Comparison of ENCODE assay signal across 8 cellular contexts in the genomic region with DNA sequence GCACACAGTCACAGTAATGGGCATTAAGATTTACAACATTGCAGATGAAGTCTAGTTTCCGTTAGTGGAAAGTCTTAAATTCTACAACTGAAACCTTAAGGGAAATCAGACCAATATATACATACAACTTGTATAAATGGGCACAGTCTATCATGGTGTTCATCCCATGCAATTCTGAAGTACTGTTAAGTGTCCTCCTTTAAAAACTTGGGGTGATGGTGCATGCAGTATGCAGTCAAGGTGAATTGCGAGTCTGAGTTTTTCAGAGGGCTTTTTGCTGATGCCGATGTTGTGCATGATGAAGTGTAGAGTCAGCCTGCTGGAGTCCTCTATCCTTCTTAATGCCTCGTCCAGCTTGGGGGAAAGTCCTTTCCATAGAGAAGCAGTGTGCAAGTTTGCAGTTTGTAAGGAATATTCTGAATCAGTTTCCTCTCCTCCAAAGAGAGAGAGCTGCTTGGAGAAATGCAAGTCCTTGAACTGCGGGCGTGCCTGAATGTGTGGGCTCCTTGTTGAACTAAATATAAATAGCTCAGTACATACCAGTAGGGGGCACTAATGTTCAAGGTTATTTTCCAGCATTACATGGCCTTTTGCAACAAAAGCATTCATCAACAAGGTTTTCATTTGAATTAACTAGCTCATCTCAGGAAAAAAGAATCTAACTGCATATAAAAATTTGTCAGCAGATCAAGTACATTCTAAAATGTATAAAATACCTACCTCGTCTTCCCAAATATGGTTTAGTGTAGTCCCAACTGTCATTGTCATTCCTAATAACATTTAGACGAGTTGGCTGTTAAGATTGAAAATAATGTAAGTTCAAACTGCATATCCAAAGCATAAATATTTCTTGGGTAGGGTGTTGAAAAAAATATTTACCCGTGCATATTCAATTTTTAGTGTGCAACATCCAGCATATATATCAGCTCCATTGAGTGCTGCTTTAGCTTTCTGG. TPM values are rescaled to one million over a fixed set of nuclear protein-coding genes. Genes with fewer than 3 reads are reported as not detected.
DNase-seq lines count a peak whose midpoint lies in the region; ATAC-seq and TF ChIP-seq lines count a peak whose summit lies in the region.

No MANE protein-coding gene starts in this region.

- H3K27ac ChIP-seq in DND-41 (ENCODE audit: low read length) (0 out of 2 replicates have a peak overlapping the region, but pooled peaks have one; percentile 17), foreskin keratinocyte (no peak overlapping the region)

- peaks cover 2% of the 10 kb centered on the region; the same call in 1 of the 2 replicates for H4K20me1 ChIP-seq in DND-41 (ENCODE audit: insufficient read depth, low read length)

- no peak overlapping the region for H3K9ac ChIP-seq in DND-41 (ENCODE audit: low read depth, low read length)

- H2AFZ ChIP-seq in DND-41 (ENCODE audit: low read depth, low read length), result no peak overlapping the region

- peaks cover 69% of the 10 kb centered on the region for H3K36me3 ChIP-seq in DND-41 (ENCODE audit: insufficient read depth, low read length)

- H3K27me3 ChIP-seq in DND-41 (ENCODE audit: insufficient read depth, low read length, poor library complexity) (no peaks in the 10 kb centered on the region), foreskin keratinocyte (no peaks in the 10 kb centered on the region)

- no peak overlapping the region for H3K4me3 ChIP-seq in DND-41 (ENCODE audit: low read depth in 1 of 2, low read length in 2 of 2)

- no peaks in the 10 kb centered on the region for H3K9me3 ChIP-seq in DND-41 (ENCODE audit: insufficient read depth, low read length, severe bottlenecking)

- TF ChIP-seq CTCF in DND-41 (IDR thresholded peaks at IDR 0.05; ENCODE audit: borderline replicate concordance, extremely low read depth, low read length, poor library complexity, severe bottlenecking) (peak; percentile 80), foreskin keratinocyte (conservative IDR thresholded peaks at IDR 0.05) (peak; percentile 80)

- ATAC-seq in DND-41 (ENCODE audit: insufficient read depth, low read depth), result peak; percentile 86
- peak; percentile 54 for ATAC-seq in HG03066 (IDR thresholded peaks at IDR 0.05; ENCODE audit: low read depth, unreplicated experiment)
- ATAC-seq in foreskin keratinocyte, result peak; percentile 58
- ATAC-seq in HG02981 (IDR thresholded peaks at IDR 0.05; ENCODE audit: unreplicated experiment), result no peak
- ATAC-seq in GM18498 (IDR thresholded peaks at IDR 0.05; ENCODE audit: unreplicated experiment), result no peak

- H3K79me2 ChIP-seq in DND-41 (ENCODE audit: insufficient read depth, low read length), result peaks cover 28% of the 10 kb centered on the region

- H3K4me1 ChIP-seq in DND-41 (ENCODE audit: insufficient read depth, low read length) (peaks cover 3% of the 10 kb centered on the region; the same call in 1 of the 2 replicates), foreskin keratinocyte (no peaks in the 10 kb centered on the region)

- peak; percentile 46 for DNase-seq in DND-41
- peak; percentile 31 for DNase-seq in NCI-H524 treated with DMSO at 0.1 percent for 48 hours (lab: John Stamatoyannopoulos, UW)
- DNase-seq in activated CD8-positive, alpha-beta memory T cell treated with anti-CD3 and anti-CD28 coated beads, Interleukin-2, amount 50 U/mL, for 4 hours, result peak; percentile 29
- DNase-seq in foreskin keratinocyte, result peak in 1 of 2 donors; percentile 60
- peak in 38 of 56 donors; percentile 1 to 73 (median 27) for DNase-seq in nucleus accumbens (lab: John Stamatoyannopoulos, UW)

- H3K4me2 ChIP-seq in DND-41 (ENCODE audit: insufficient read depth, low read length), result no peak overlapping the region

RNA-seq across cellular contexts. Expression of a gene that starts 21.3 kb away (rescaled TPM):
- total RNA-seq in foreskin keratinocyte, result 35.6 and 37.1 TPM in 2 replicates
- 19.6 and 23.0 TPM in 2 replicates for polyA plus RNA-seq in foreskin keratinocyte

Comparison
In these comparisons a context has a peak if more than half of its experiments do, and no peak if none do; other contexts are left out.
1. ATAC-seq: peak in DND-41 (single experiment), HG03066 (single experiment) and foreskin keratinocyte (single experiment); none in HG02981 (single experiment) and GM18498 (single experiment).